Comparison of ENCODE assay signal across 1 cellular context in genomic region chr10:95693668-95694534, GRCh38.
TF ChIP-seq lines count a peak whose summit lies in the region.

Gene TCTN3, minus strand, starts transcription at chr10:95693927. Its CDS starts 28 bp downstream, at chr10:95693899.

TF ChIP-seq in WTC11, 78 proteins besides CTCF, POLR2A, EP300 and RAD21 (continued from another document):
- peak; percentile 28; the same call in 1 of the 2 replicates for TF ChIP-seq AFF4 (CRISPR knock-in tag; IDR thresholded peaks at IDR 0.05; ENCODE audit: borderline replicate concordance)
- peak; percentile 31; the same call in 1 of the 2 replicates for TF ChIP-seq AR (CRISPR knock-in tag; IDR thresholded peaks at IDR 0.05)
